Comparison of ENCODE assay signal across 26 cellular contexts in genomic region chr12:33721561-33721960, GRCh38.
"Had no signal": no experiment of that assay in that cellular context is flagged by ENCODE, and none has a peak within 500 bp of the region (broad histone marks: within the 10 kb centered on the region; RNA-seq: fewer than 3 reads in every experiment).

No MANE protein-coding gene starts in this region.

- ATAC-seq: esophagus mucosa; gastrocnemius medialis; heart right ventricle; left cardiac atrium; left lung; left ventricle myocardium superior; lower lobe of right lung; naive thymus-derived CD4-positive, alpha-beta T cell had no signal

- H3K9me3 ChIP-seq: colonic mucosa, esophagus squamous epithelium, gastrocnemius medialis, lower lobe of right lung had no signal

- H3K27ac Mint-ChIP-seq: dendritic cell treated with granulocyte-macrophage colony-stimulating factor and Interleukin-4, amounts not matched to agents 40 ng/mL and 50 ng/mL, for 4 days; memory B cell; naive thymus-derived CD4-positive, alpha-beta T cell had no signal

- H3K27me3 ChIP-seq: colonic mucosa, esophagus squamous epithelium, gastrocnemius medialis, heart right ventricle, left lung had no signal

- DNase-seq: colonic mucosa; cortex of kidney; effector CD8-positive, alpha-beta T cell; erythroblast; esophagus squamous epithelium; foreskin fibroblast; foreskin melanocyte; gastrocnemius medialis; glutamatergic neuron; head of caudate nucleus; heart right ventricle; hippocampal formation; left cardiac atrium; left lung; left ventricle myocardium superior; lower lobe of right lung; mesendoderm; midbrain; naive thymus-derived CD4-positive, alpha-beta T cell had no signal

- FAIRE-seq: endothelial cell of umbilical vein, islet of Langerhans, keratinocyte had no signal

- H3K27ac ChIP-seq: colonic mucosa, epithelial cell of prostate, esophagus squamous epithelium, gastrocnemius medialis, heart right ventricle, left lung, lower lobe of right lung had no signal

- H3K27me3 Mint-ChIP-seq: dendritic cell treated with granulocyte-macrophage colony-stimulating factor and Interleukin-4, amounts not matched to agents 40 ng/mL and 50 ng/mL, for 4 days; memory B cell; naive thymus-derived CD4-positive, alpha-beta T cell had no signal

- H3K36me3 ChIP-seq: colonic mucosa, esophagus squamous epithelium, gastrocnemius medialis, heart right ventricle, left lung, lower lobe of right lung had no signal

- H3K4me1 Mint-ChIP-seq: memory B cell; naive thymus-derived CD4-positive, alpha-beta T cell had no signal

- H3K4me1 ChIP-seq: colonic mucosa, esophagus squamous epithelium, gastrocnemius medialis, heart right ventricle, left lung, lower lobe of right lung had no signal

- H3K36me3 Mint-ChIP-seq: memory B cell; naive thymus-derived CD4-positive, alpha-beta T cell had no signal

- H3K4me3 ChIP-seq: colonic mucosa, esophagus squamous epithelium, gastrocnemius medialis, heart right ventricle, left lung, lower lobe of right lung had no signal

- H3K4me3 Mint-ChIP-seq: dendritic cell treated with granulocyte-macrophage colony-stimulating factor and Interleukin-4, amounts not matched to agents 40 ng/mL and 50 ng/mL, for 4 days; memory B cell; naive thymus-derived CD4-positive, alpha-beta T cell had no signal
